Comparison of ENCODE assay signal across 34 cellular contexts in the genomic region with DNA sequence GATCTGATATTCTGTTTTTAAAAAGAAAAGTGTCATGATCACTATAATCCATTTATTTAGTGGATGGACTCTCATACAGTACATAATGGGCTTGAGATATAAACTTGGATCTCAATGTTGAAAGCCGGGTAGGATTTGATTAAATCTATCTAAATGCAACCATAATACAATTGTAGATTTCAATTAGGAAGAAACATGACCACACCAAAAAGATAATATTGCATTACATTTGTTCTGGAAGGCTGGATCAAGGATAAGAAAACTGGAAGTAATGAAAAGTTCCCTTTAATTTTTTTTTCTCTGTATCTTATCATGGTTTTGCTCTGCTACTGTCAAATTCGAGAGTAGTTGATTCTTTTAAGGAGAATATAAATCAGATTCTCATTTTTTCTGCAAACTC.
"Had no signal": no experiment of that assay in that cellular context is flagged by ENCODE, and none has a peak within 500 bp of the region (broad histone marks: within the 10 kb centered on the region; RNA-seq: fewer than 3 reads in every experiment).

No MANE protein-coding gene starts in this region.

- H3K9ac ChIP-seq: KMS-11 had no signal

- H3K36me3 ChIP-seq: MG63 had no signal

- H3K27me3 ChIP-seq: MG63 had no signal

- H3K9me3 ChIP-seq: MG63 had no signal

- DNase-seq: Karpas-422, Kasumi-1, MG63, MM.1S, MV-4-11, NCI-H1048, NCI-H1092, NCI-H1092 treated with DMSO at 0.1 percent for 48 hours, NCI-H1105, NCI-H1105 treated with DMSO at 0.1 percent for 48 hours, NCI-H1417, NCI-H1417 treated with DMSO at 0.1 percent for 48 hours, NCI-H1436, NCI-H1436 treated with DMSO at 0.1 percent for 48 hours, NCI-H146, NCI-H1694, NCI-H1694 treated with DMSO at 0.1 percent for 48 hours, NCI-H187, NCI-H187 treated with DMSO at 0.1 percent for 48 hours, NCI-H1930, NCI-H2029, NCI-H2029 treated with DMSO at 0.1 percent for 48 hours, NCI-H2081, NCI-H2081 treated with DMSO at 0.1 percent for 48 hours, NCI-H2107, NCI-H2171, NCI-H2171 treated with DMSO at 0.1 percent for 48 hours, NCI-H2227 treated with DMSO at 0.1 percent for 48 hours, NCI-H226, NCI-H345, NCI-H446, NCI-H446 treated with DMSO at 0.1 percent for 48 hours, NCI-H510A had no signal

- H3K4me2 ChIP-seq: KMS-11 had no signal

- H3K4me3 ChIP-seq: MG63 had no signal

- H3K27ac ChIP-seq: KMS-11 had no signal
